Comparison of ENCODE assay signal across 8 cellular contexts in the genomic region with DNA sequence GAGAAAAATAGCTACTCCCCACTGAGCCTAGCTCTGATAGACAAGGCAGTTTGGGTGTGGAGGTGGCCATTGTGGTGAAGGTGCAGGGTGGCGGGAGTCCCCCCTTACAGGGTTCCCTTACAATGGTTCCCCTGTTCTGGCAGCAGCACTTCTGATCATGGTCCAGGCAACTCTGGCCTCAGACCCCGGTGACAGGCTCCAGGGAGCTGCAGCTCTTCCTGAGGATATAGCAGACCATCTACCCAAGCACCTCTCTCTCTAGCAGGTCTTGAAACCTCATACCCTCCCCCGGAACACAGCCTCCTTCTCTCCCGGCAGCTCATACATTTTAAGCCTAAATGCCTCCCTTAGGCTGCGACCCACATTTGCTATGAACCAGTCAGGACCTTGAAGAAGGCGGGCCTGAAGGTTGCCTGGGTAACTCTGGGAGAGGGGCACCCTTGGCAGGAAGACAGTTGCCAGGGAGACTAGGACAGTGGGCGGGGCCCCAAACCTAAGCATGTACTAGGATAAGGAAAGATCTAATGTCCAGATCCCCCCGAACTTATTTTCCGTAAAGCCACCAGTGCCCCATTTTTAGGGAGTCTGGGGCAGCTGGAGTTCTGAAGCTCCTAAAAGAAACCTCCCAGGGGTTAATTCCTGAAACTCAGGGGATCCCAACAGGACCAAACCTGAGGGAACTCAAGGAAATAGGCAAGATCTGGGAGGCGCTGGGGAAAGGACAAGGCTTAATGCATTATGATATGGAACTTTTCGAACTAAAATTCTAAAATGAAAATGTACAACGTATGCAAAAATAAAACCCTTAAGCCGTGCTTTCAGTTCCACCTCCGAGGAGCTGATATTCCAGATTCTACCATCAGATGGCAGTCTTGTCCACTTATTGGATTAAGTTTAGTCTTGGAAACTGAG. TPM values are rescaled to one million over a fixed set of nuclear protein-coding genes. Genes with fewer than 3 reads are reported as not detected.
A peak's percentile ranks its signal among the peaks of the same experiment; 100 is the strongest.
DNase-seq lines count a peak whose midpoint lies in the region; ATAC-seq, FAIRE-seq and TF ChIP-seq lines count a peak whose summit lies in the region.

No MANE protein-coding gene starts in this region.

- H3K9me3 Mint-ChIP-seq in Calu3 (ENCODE audit: low read depth, unreplicated experiment): no peaks in the 10 kb centered on the region

- peaks cover 11% of the 10 kb centered on the region for H3K36me3 Mint-ChIP-seq in Calu3 (ENCODE audit: insufficient read depth, unreplicated experiment)

- peaks cover 35% of the 10 kb centered on the region for H3K4me1 Mint-ChIP-seq in Calu3 (ENCODE audit: low read depth, unreplicated experiment)

- no TSS peak for BruUV-seq in Calu3 (replicated peaks; lab: Mats Ljungman, UMichigan)

- H3K4me3 Mint-ChIP-seq in Calu3 (ENCODE audit: low read depth, unreplicated experiment): peak overlapping the region; percentile 68

- peak; percentile 51 for TF ChIP-seq POLR2A in erythroblast (IDR thresholded peaks at IDR 0.05; ENCODE audit: low read length)

- H3K27ac Mint-ChIP-seq in Calu3 (ENCODE audit: unreplicated experiment): peak overlapping the region; percentile 42

- intact Hi-C loops in Calu3 (cut with micrococcal nuclease; ENCODE audit: unreplicated experiment): loop anchor here (1.0 to 5.0 kb wide), 8 partner anchors 56 to 364 kb away; a partner anchor contains a TSS
- intact Hi-C loops in mucosa of descending colon (cut with DNase I, micrococcal nuclease): loop anchor here in 1 of 2 donors (10.0 kb wide), 1 partner anchor 196 kb away; a partner anchor contains a TSS

- peak; percentile 86 for DNase-seq in Calu3
- DNase-seq in HTR-8/SVneo (ENCODE audit: insufficient read length, low spot score): peak; percentile 78
- peak; percentile 70 for DNase-seq in NOMO-1 treated with dmso at 0.1 percent for 144 hours (lab: John Stamatoyannopoulos, UW; ENCODE audit: unreplicated experiment)
- DNase-seq in activated CD8-positive, alpha-beta memory T cell treated with anti-CD3 and anti-CD28 coated beads, Interleukin-2, amount 50 U/mL, for 4 hours: peak; percentile 76
- DNase-seq in erythroblast (lab: John Stamatoyannopoulos, UW): peak; percentile 89 to 91
- peak; percentile 80 to 96 (median 91) for DNase-seq in mucosa of descending colon
- DNase-seq in stimulated activated CD8-positive, alpha-beta memory T cell treated with anti-CD3 and anti-CD28 coated beads, Interleukin-7, amount 100 ng/mL, for 4 hours (ENCODE audit: low read depth in 2 of 2): peak; percentile 61 to 66

- H3K4me1 ChIP-seq in mucosa of descending colon (ENCODE audit: low read depth): peaks cover 11% of the 10 kb centered on the region

- TF ChIP-seq CTCF in Calu3 (IDR thresholded peaks at IDR 0.05; ENCODE audit: unreplicated experiment) (peak; percentile 55), mucosa of descending colon (IDR thresholded peaks at IDR 0.05) (peak; percentile 78)

- peaks cover 21% of the 10 kb centered on the region for H3K27me3 Mint-ChIP-seq in Calu3 (ENCODE audit: unreplicated experiment)

- peak; percentile 74 for FAIRE-seq in HTR-8/SVneo (lab: Jason Lieb, UNC)

- H3K36me3 ChIP-seq in mucosa of descending colon (ENCODE audit: low read depth): no peaks in the 10 kb centered on the region

- no peaks in the 10 kb centered on the region for H3K9me3 ChIP-seq in mucosa of descending colon

- no peak overlapping the region for H3K4me3 ChIP-seq in mucosa of descending colon

- peak; percentile 81 for ATAC-seq in GM21367 (IDR thresholded peaks at IDR 0.05; ENCODE audit: unreplicated experiment)
- ATAC-seq in mucosa of descending colon: peak; percentile 65

- CTCF ChIA-PET in Calu3 (lab: Charles Lee): interaction anchor here (0.8 to 3.3 kb wide), 30 partner anchors 9 to 726 kb away, joined by 3 to 41 read pairs (median 4); a partner anchor contains a TSS

RNA-seq across cellular contexts. Expression of a gene that starts 4.6 kb away (rescaled TPM):
- total RNA-seq in Calu3 (2022): 5.3 and 6.7 TPM in 2 replicates
- 10 to 100 TPM in 1 of 3 donors, 1 to 10 TPM in 2; 1.0 to 13.8 (median 2.8) TPM for total RNA-seq in mucosa of descending colon

RNA-seq across cellular contexts. Expression of a gene that starts 9.6 kb away (rescaled TPM):
- 880 and 991 TPM in 2 replicates for total RNA-seq in Calu3 (2022)
- 1,000 to 10,000 TPM in 2 of 3 donors, 100 to 1,000 TPM in 1; 992 to 1,177 (median 1,016) TPM for total RNA-seq in mucosa of descending colon

RNA-seq across cellular contexts. Expression of a gene that starts 18.2 kb away (rescaled TPM):
- 11.0 and 11.2 TPM in 2 replicates for total RNA-seq in Calu3 (2022)
- 10 to 100 TPM; 21.5 to 48.1 (median 35.8) TPM for total RNA-seq in mucosa of descending colon

RNA-seq across cellular contexts. Expression of a gene that starts 22.5 kb away (rescaled TPM):
- total RNA-seq in Calu3 (2022): 71.0 and 89.4 TPM in 2 replicates
- 100 to 1,000 TPM; 201 to 285 (median 241) TPM for total RNA-seq in mucosa of descending colon

RNA-seq across cellular contexts. Expression of a gene that starts 30.7 kb away (rescaled TPM):
- total RNA-seq in Calu3 (2022) (5.9 and 6.3 TPM in 2 replicates), mucosa of descending colon (100 to 1,000 TPM in 1 of 3 donors, 10 to 100 TPM in 2; 16.5 to 449 (median 46.0) TPM)
